1 cellular context compared by ENCODE assay signal in the genomic region with DNA sequence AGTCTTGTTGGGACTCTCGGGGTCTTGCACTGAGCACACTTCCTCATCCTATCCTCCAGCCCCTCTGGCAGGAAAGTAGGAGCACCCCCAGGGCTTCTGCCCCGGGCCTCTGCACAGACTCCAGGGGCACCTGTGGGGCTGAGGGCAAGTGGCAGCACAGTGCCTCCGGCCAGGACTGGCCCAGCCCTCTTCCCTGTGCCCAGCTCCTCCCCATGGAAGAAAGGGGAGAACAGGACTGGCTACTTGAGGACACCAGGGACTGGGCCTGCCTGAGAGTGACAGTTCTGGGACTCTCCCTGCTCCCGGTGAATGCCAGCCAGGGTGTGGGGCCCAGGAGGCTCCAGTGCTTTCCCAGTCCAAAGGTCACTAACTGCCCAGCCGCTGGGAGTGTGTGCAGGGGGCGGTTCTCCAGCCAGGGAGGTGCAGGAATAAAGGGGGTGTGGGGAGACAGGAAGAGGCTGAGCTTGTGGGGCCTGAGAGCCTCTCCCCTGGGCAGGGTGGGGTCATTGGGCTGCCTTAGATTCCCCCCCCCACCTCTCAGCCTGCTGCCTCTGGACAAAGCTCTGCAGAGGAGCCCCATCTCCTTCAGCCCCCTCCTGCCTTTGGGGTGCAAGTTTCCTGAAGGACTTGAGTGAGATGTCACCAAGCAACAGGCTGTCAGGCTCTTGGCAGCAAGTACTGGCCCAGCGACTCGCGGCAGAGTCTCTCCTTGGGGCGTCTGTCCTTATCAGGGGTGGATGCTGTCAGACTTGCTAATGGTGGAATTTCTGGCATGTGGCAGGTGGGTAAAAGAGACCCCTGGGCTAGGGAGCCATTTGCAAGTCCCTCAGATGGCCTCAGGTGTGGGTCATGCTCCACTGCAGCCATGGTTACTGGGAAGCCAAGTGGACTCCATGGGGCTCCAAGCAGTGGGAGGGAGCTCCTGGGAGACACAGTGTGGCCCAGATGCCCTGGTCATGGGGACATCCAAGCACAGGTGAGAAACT.
TF ChIP-seq lines count a peak whose summit lies in the region.

No MANE protein-coding gene starts in this region.

TF ChIP-seq in HepG2, 621 proteins besides CTCF, POLR2A, EP300 and RAD21 (continued from another document and continues in another):
- TF ChIP-seq SP1 (IDR thresholded peaks at IDR 0.05), result no peak
- TF ChIP-seq SP1 (CRISPR knock-in tag; IDR thresholded peaks at IDR 0.05), result peak; percentile 76
- TF ChIP-seq, protein P1, sequence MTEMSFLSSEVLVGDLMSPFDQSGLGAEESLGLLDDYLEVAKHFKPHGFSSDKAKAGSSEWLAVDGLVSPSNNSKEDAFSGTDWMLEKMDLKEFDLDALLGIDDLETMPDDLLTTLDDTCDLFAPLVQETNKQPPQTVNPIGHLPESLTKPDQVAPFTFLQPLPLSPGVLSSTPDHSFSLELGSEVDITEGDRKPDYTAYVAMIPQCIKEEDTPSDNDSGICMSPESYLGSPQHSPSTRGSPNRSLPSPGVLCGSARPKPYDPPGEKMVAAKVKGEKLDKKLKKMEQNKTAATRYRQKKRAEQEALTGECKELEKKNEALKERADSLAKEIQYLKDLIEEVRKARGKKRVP (CRISPR knock-in tag; IDR thresholded peaks at IDR 0.05), result no peak; a peak in 1 of 4 replicates
- no peak for TF ChIP-seq PHB2 (IDR thresholded peaks at IDR 0.05; ENCODE audit: partially characterized antibody)
- TF ChIP-seq DNMT1 (CRISPR knock-in tag; IDR thresholded peaks at IDR 0.05), result no peak
- TF ChIP-seq, protein P2, sequence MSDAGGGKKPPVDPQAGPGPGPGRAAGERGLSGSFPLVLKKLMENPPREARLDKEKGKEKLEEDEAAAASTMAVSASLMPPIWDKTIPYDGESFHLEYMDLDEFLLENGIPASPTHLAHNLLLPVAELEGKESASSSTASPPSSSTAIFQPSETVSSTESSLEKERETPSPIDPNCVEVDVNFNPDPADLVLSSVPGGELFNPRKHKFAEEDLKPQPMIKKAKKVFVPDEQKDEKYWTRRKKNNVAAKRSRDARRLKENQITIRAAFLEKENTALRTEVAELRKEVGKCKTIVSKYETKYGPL (CRISPR knock-in tag; IDR thresholded peaks at IDR 0.05), result no peak
- TF ChIP-seq, protein P3, sequence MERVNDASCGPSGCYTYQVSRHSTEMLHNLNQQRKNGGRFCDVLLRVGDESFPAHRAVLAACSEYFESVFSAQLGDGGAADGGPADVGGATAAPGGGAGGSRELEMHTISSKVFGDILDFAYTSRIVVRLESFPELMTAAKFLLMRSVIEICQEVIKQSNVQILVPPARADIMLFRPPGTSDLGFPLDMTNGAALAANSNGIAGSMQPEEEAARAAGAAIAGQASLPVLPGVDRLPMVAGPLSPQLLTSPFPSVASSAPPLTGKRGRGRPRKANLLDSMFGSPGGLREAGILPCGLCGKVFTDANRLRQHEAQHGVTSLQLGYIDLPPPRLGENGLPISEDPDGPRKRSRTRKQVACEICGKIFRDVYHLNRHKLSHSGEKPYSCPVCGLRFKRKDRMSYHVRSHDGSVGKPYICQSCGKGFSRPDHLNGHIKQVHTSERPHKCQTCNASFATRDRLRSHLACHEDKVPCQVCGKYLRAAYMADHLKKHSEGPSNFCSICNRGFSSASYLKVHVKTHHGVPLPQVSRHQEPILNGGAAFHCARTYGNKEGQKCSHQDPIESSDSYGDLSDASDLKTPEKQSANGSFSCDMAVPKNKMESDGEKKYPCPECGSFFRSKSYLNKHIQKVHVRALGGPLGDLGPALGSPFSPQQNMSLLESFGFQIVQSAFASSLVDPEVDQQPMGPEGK (CRISPR knock-in tag; IDR thresholded peaks at IDR 0.05), result peak; percentile 99
- TF ChIP-seq GATAD2A (CRISPR knock-in tag; IDR thresholded peaks at IDR 0.05), result peak; percentile 88
- TF ChIP-seq, protein P4, sequence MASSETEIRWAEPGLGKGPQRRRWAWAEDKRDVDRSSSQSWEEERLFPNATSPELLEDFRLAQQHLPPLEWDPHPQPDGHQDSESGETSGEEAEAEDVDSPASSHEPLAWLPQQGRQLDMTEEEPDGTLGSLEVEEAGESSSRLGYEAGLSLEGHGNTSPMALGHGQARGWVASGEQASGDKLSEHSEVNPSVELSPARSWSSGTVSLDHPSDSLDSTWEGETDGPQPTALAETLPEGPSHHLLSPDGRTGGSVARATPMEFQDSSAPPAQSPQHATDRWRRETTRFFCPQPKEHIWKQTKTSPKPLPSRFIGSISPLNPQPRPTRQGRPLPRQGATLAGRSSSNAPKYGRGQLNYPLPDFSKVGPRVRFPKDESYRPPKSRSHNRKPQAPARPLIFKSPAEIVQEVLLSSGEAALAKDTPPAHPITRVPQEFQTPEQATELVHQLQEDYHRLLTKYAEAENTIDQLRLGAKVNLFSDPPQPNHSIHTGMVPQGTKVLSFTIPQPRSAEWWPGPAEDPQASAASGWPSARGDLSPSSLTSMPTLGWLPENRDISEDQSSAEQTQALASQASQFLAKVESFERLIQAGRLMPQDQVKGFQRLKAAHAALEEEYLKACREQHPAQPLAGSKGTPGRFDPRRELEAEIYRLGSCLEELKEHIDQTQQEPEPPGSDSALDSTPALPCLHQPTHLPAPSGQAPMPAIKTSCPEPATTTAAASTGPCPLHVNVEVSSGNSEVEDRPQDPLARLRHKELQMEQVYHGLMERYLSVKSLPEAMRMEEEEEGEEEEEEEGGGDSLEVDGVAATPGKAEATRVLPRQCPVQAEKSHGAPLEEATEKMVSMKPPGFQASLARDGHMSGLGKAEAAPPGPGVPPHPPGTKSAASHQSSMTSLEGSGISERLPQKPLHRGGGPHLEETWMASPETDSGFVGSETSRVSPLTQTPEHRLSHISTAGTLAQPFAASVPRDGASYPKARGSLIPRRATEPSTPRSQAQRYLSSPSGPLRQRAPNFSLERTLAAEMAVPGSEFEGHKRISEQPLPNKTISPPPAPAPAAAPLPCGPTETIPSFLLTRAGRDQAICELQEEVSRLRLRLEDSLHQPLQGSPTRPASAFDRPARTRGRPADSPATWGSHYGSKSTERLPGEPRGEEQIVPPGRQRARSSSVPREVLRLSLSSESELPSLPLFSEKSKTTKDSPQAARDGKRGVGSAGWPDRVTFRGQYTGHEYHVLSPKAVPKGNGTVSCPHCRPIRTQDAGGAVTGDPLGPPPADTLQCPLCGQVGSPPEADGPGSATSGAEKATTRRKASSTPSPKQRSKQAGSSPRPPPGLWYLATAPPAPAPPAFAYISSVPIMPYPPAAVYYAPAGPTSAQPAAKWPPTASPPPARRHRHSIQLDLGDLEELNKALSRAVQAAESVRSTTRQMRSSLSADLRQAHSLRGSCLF (CRISPR knock-in tag; IDR thresholded peaks at IDR 0.05; ENCODE audit: borderline replicate concordance), result no peak
- peak; percentile 84 for TF ChIP-seq ZNF572 (CRISPR knock-in tag; IDR thresholded peaks at IDR 0.05)
- 0 out of 2 replicates have a peak, but pooled peaks have one; percentile 33 for TF ChIP-seq PAX8 (CRISPR knock-in tag; IDR thresholded peaks at IDR 0.05; ENCODE audit: borderline replicate concordance)
- TF ChIP-seq, protein P5, sequence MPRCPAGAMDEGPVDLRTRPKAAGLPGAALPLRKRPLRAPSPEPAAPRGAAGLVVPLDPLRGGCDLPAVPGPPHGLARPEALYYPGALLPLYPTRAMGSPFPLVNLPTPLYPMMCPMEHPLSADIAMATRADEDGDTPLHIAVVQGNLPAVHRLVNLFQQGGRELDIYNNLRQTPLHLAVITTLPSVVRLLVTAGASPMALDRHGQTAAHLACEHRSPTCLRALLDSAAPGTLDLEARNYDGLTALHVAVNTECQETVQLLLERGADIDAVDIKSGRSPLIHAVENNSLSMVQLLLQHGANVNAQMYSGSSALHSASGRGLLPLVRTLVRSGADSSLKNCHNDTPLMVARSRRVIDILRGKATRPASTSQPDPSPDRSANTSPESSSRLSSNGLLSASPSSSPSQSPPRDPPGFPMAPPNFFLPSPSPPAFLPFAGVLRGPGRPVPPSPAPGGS (CRISPR knock-in tag; IDR thresholded peaks at IDR 0.05), result peak; percentile 90; the same call in 1 of the 2 replicates
- peak; percentile 90 for TF ChIP-seq ZFX (CRISPR knock-in tag; IDR thresholded peaks at IDR 0.05; ENCODE audit: low read depth)
- peak; percentile 79; the same call in 1 of the 2 replicates for TF ChIP-seq ZNF556 (CRISPR knock-in tag; IDR thresholded peaks at IDR 0.05; ENCODE audit: borderline replicate concordance)
- TF ChIP-seq TEAD2 (CRISPR knock-in tag; IDR thresholded peaks at IDR 0.05), result no peak
- peak; percentile 86 for TF ChIP-seq ZNF792 (CRISPR knock-in tag; IDR thresholded peaks at IDR 0.05)
- TF ChIP-seq RBM39 (IDR thresholded peaks at IDR 0.05; ENCODE audit: low read depth, low read length, poor library complexity, severe bottlenecking), result peak; percentile 82
- TF ChIP-seq CBFB (CRISPR knock-in tag; IDR thresholded peaks at IDR 0.05), result peak; percentile 72; the same call in 1 of the 2 replicates
- TF ChIP-seq RBM22 (optimal IDR thresholded peaks at IDR 0.05; ENCODE audit: low read length), result no peak
- TF ChIP-seq ZNF207 (IDR thresholded peaks at IDR 0.05; ENCODE audit: borderline replicate concordance), result no peak
- TF ChIP-seq YY1 (IDR thresholded peaks at IDR 0.05; ENCODE audit: insufficient read depth, insufficient replicate concordance, low read depth, low read length), result no peak
- no peak for TF ChIP-seq AGO2 (optimal IDR thresholded peaks at IDR 0.05; ENCODE audit: low read depth, low read length)
- no peak for TF ChIP-seq ARNT (IDR thresholded peaks at IDR 0.05)
- no peak; the same call in 1 of the 2 replicates for TF ChIP-seq NRL (CRISPR knock-in tag; IDR thresholded peaks at IDR 0.05; ENCODE audit: borderline replicate concordance)
- TF ChIP-seq ELF1 (CRISPR knock-in tag; IDR thresholded peaks at IDR 0.05), result peak; percentile 76
- TF ChIP-seq, protein P6, sequence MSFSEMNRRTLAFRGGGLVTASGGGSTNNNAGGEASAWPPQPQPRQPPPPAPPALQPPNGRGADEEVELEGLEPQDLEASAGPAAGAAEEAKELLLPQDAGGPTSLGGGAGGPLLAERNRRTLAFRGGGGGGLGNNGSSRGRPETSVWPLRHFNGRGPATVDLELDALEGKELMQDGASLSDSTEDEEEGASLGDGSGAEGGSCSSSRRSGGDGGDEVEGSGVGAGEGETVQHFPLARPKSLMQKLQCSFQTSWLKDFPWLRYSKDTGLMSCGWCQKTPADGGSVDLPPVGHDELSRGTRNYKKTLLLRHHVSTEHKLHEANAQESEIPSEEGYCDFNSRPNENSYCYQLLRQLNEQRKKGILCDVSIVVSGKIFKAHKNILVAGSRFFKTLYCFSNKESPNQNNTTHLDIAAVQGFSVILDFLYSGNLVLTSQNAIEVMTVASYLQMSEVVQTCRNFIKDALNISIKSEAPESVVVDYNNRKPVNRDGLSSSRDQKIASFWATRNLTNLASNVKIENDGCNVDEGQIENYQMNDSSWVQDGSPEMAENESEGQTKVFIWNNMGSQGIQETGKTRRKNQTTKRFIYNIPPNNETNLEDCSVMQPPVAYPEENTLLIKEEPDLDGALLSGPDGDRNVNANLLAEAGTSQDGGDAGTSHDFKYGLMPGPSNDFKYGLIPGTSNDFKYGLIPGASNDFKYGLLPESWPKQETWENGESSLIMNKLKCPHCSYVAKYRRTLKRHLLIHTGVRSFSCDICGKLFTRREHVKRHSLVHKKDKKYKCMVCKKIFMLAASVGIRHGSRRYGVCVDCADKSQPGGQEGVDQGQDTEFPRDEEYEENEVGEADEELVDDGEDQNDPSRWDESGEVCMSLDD (CRISPR knock-in tag; IDR thresholded peaks at IDR 0.05; ENCODE audit: borderline replicate concordance), result peak; percentile 93; the same call in 1 of the 2 replicates
- TF ChIP-seq U2AF1 (optimal IDR thresholded peaks at IDR 0.05; ENCODE audit: low read depth, low read length), result no peak
- TF ChIP-seq, protein P7, sequence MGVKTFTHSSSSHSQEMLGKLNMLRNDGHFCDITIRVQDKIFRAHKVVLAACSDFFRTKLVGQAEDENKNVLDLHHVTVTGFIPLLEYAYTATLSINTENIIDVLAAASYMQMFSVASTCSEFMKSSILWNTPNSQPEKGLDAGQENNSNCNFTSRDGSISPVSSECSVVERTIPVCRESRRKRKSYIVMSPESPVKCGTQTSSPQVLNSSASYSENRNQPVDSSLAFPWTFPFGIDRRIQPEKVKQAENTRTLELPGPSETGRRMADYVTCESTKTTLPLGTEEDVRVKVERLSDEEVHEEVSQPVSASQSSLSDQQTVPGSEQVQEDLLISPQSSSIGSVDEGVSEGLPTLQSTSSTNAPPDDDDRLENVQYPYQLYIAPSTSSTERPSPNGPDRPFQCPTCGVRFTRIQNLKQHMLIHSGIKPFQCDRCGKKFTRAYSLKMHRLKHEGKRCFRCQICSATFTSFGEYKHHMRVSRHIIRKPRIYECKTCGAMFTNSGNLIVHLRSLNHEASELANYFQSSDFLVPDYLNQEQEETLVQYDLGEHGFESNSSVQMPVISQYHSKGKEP (CRISPR knock-in tag; IDR thresholded peaks at IDR 0.05), result no peak
- TF ChIP-seq, protein P8, sequence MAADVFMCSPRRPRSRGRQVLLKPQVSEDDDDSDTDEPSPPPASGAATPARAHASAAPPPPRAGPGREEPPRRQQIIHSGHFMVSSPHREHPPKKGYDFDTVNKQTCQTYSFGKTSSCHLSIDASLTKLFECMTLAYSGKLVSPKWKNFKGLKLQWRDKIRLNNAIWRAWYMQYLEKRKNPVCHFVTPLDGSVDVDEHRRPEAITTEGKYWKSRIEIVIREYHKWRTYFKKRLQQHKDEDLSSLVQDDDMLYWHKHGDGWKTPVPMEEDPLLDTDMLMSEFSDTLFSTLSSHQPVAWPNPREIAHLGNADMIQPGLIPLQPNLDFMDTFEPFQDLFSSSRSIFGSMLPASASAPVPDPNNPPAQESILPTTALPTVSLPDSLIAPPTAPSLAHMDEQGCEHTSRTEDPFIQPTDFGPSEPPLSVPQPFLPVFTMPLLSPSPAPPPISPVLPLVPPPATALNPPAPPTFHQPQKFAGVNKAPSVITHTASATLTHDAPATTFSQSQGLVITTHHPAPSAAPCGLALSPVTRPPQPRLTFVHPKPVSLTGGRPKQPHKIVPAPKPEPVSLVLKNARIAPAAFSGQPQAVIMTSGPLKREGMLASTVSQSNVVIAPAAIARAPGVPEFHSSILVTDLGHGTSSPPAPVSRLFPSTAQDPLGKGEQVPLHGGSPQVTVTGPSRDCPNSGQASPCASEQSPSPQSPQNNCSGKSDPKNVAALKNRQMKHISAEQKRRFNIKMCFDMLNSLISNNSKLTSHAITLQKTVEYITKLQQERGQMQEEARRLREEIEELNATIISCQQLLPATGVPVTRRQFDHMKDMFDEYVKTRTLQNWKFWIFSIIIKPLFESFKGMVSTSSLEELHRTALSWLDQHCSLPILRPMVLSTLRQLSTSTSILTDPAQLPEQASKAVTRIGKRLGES (CRISPR knock-in tag; IDR thresholded peaks at IDR 0.05; ENCODE audit: borderline replicate concordance), result peak; percentile 85; the same call in 1 of the 2 replicates
- TF ChIP-seq, protein P9, sequence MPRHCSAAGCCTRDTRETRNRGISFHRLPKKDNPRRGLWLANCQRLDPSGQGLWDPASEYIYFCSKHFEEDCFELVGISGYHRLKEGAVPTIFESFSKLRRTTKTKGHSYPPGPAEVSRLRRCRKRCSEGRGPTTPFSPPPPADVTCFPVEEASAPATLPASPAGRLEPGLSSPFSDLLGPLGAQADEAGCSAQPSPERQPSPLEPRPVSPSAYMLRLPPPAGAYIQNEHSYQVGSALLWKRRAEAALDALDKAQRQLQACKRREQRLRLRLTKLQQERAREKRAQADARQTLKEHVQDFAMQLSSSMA (CRISPR knock-in tag; IDR thresholded peaks at IDR 0.05), result peak; percentile 91
- TF ChIP-seq, protein P10, sequence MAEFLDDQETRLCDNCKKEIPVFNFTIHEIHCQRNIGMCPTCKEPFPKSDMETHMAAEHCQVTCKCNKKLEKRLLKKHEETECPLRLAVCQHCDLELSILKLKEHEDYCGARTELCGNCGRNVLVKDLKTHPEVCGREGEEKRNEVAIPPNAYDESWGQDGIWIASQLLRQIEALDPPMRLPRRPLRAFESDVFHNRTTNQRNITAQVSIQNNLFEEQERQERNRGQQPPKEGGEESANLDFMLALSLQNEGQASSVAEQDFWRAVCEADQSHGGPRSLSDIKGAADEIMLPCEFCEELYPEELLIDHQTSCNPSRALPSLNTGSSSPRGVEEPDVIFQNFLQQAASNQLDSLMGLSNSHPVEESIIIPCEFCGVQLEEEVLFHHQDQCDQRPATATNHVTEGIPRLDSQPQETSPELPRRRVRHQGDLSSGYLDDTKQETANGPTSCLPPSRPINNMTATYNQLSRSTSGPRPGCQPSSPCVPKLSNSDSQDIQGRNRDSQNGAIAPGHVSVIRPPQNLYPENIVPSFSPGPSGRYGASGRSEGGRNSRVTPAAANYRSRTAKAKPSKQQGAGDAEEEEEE (CRISPR knock-in tag; IDR thresholded peaks at IDR 0.05; ENCODE audit: borderline replicate concordance), result no peak
- no peak for TF ChIP-seq ZNF44 (CRISPR knock-in tag; IDR thresholded peaks at IDR 0.05)
